ENCODE assay signal across 31 cellular contexts in the genomic region with DNA sequence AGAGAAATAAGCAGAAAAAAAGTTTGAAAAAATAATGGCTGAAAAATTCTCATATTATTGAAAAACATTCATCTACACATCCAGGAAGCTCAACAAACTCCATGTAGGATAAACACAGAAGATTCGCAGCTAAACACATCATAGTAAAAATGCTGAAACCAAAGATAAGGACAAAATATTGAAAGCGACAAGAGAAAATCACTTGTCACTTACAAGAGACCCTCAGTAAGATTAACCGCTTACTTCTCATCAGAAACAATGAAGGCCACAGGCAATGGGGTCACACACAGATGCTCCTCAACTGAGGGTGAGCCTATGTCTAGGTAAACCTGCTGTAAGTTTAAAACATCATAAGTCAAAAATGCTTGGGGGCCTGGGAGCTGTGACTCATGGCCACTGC. TPM values are rescaled to one million over a fixed set of nuclear protein-coding genes. Genes with fewer than 3 reads are reported as not detected.
DNase-seq lines count a peak whose midpoint lies in the region; ATAC-seq, FAIRE-seq and TF ChIP-seq lines count a peak whose summit lies in the region.
"Had no signal": no experiment of that assay in that cellular context is flagged by ENCODE, and none has a peak within 500 bp of the region (broad histone marks: within the 10 kb centered on the region; RNA-seq: fewer than 3 reads in every experiment).

No MANE protein-coding gene starts in this region.

- H3K4me2 ChIP-seq in HepG2 (ENCODE audit: low read depth, low read length): no peak overlapping the region
- no peak overlapping the region for H3K4me2 ChIP-seq in astrocyte (ENCODE audit: low read length)

- TF ChIP-seq RAD21 in HepG2 (CRISPR knock-in tag; IDR thresholded peaks at IDR 0.05): no peak

- H2AFZ ChIP-seq in HepG2 (ENCODE audit: low read length): no peak overlapping the region
- H2AFZ ChIP-seq in astrocyte (ENCODE audit: low read depth, low read length): no peak overlapping the region

- TF ChIP-seq CTCF in HepG2 (CRISPR knock-in tag; IDR thresholded peaks at IDR 0.05): no peak
- TF ChIP-seq CTCF in right lobe of liver (IDR thresholded peaks at IDR 0.05): no peak
- no peak for TF ChIP-seq CTCF in astrocyte (IDR thresholded peaks at IDR 0.05; ENCODE audit: insufficient read depth, low read depth, low read length)

- no peaks in the 10 kb centered on the region for H3K4me1 Mint-ChIP-seq in astrocyte (ENCODE audit: low read depth, unreplicated experiment)
- H3K4me1 Mint-ChIP-seq: memory B cell, nephron had no signal

- peaks cover 18% of the 10 kb centered on the region for H3K9me3 Mint-ChIP-seq in astrocyte (ENCODE audit: unreplicated experiment)

- H3K36me3 Mint-ChIP-seq in astrocyte (ENCODE audit: low read depth, unreplicated experiment): peaks cover 27% of the 10 kb centered on the region

- WGBS in HepG2 (ENCODE audit: low lambda C conversion rate): 98% methylated on average over 3 of the region's 3 CpGs
- 100% methylated on average over 3 of the region's 3 CpGs for WGBS in right lobe of liver (ENCODE audit: insufficient coverage, low coverage, low lambda C conversion rate, missing lambda C conversion rate)

- no peak overlapping the region for H3K27ac Mint-ChIP-seq in astrocyte (ENCODE audit: unreplicated experiment)
- H3K27ac Mint-ChIP-seq: activated naive CD8-positive, alpha-beta T cell treated with anti-CD3 and anti-CD28 coated beads, Interleukin-2, amount 10 ng/mL, durations not matched to agents 7 days and 5 days; activated T-helper 2 cell treated with anti-CD3 and anti-CD28 coated beads, Interferon-gamma antibody, Interleukin-2, Interleukin-4, amounts not matched to agents 10 μg/mL and 5 μg/mL and 100 μg/mL, durations not matched to agents 14 hours and 24 hours and 36 hours; memory B cell; nephron had no signal

- H3K4me1 ChIP-seq in HepG2 (ENCODE audit: insufficient read depth, low read length) (peaks cover 2% of the 10 kb centered on the region), right lobe of liver (no peaks in the 10 kb centered on the region), astrocyte (ENCODE audit: insufficient read depth, low read length) (no peaks in the 10 kb centered on the region)
- H3K4me1 ChIP-seq: ascending aorta, psoas muscle, SJSA1, stomach, vagina had no signal

- CTCF ChIA-PET in HepG2 (lab: Yijun Ruan, JAX; ENCODE audit: low intra/inter-chr PET ratio, low total read pairs): no interaction called here

- H3K79me2 ChIP-seq in HepG2 (ENCODE audit: insufficient read depth, low read length) (peaks cover 7% of the 10 kb centered on the region), astrocyte (ENCODE audit: insufficient read depth, low read length) (peaks cover 6% of the 10 kb centered on the region)

- no peak overlapping the region for H3K4me3 Mint-ChIP-seq in astrocyte (ENCODE audit: unreplicated experiment)
- H3K4me3 Mint-ChIP-seq: activated naive CD8-positive, alpha-beta T cell treated with anti-CD3 and anti-CD28 coated beads, Interleukin-2, amount 10 ng/mL, durations not matched to agents 7 days and 5 days; memory B cell; nephron had no signal

- peaks cover 14% of the 10 kb centered on the region; the same call in 1 of the 2 replicates for H3K9me3 ChIP-seq in HepG2 (ENCODE audit: low read length)
- H3K9me3 ChIP-seq in right lobe of liver: no peaks in the 10 kb centered on the region
- peaks cover 14% of the 10 kb centered on the region for H3K9me3 ChIP-seq in astrocyte (ENCODE audit: insufficient read depth, low read depth, low read length)

- in situ Hi-C loops in HepG2 (cut with HindIII; ENCODE audit: extremely low pct_ligation_motif_present, low pct_unique_long_range_greater_than_20kb): no loop called here

- ATAC-seq in HepG2: no peak
- ATAC-seq in right lobe of liver: no peak
- ATAC-seq: activated CD4-positive, CD25-positive, alpha-beta regulatory T cell treated with anti-CD3 and anti-CD28 coated beads, Interleukin-2, amount 50 U/mL, for 24 hours; esophagus mucosa; left lung; psoas muscle had no signal

- intact Hi-C loops in HepG2 (cut with micrococcal nuclease; ENCODE audit: unreplicated experiment): no loop called here
- intact Hi-C loops in right lobe of liver (cut with DNase I): no loop called here

- no peak for TF ChIP-seq POLR2A in HepG2 (IDR thresholded peaks at IDR 0.05; ENCODE audit: insufficient read depth in 1 of 2, low read depth in 2 of 2, low read length in 2 of 2)
- TF ChIP-seq POLR2A in right lobe of liver (IDR thresholded peaks at IDR 0.05): no peak

- H3K36me3 ChIP-seq in HepG2 (replicated peaks in 1 of 2; ENCODE audit: control insufficient read depth in 1 of 2, insufficient read depth in 2 of 2, low read length in 2 of 2) (peaks cover 16 to 42% of the 10 kb centered on the region in 2 experiments; a peak in 4 of 5 replicates), right lobe of liver (no peaks in the 10 kb centered on the region), astrocyte (ENCODE audit: insufficient read depth, low read length) (peaks cover 3% of the 10 kb centered on the region)

- BruUV-seq in HepG2 (replicated peaks; lab: Mats Ljungman, UMichigan): no TSS peak

- TF ChIP-seq EP300 in HepG2 (IDR thresholded peaks at IDR 0.05; ENCODE audit: low read depth in 2 of 2, low read length in 2 of 2) (no peak), HepG2 (CRISPR knock-in tag; IDR thresholded peaks at IDR 0.05; ENCODE audit: borderline replicate concordance) (no peak)

- H4K20me1 ChIP-seq in HepG2 (ENCODE audit: insufficient read depth, low read length): no peaks in the 10 kb centered on the region
- H4K20me1 ChIP-seq in astrocyte (ENCODE audit: insufficient read depth, low read length): no peaks in the 10 kb centered on the region

- peaks cover 1% of the 10 kb centered on the region for H3K27me3 Mint-ChIP-seq in astrocyte (ENCODE audit: low read depth, unreplicated experiment)
- H3K27me3 Mint-ChIP-seq: activated naive CD8-positive, alpha-beta T cell treated with anti-CD3 and anti-CD28 coated beads, Interleukin-2, amount 10 ng/mL, durations not matched to agents 7 days and 5 days; memory B cell had no signal

- H3K27ac ChIP-seq in HepG2 (ENCODE audit: extremely low read length, insufficient read depth, low read length): no peak overlapping the region
- H3K27ac ChIP-seq in right lobe of liver: no peak overlapping the region
- no peak overlapping the region for H3K27ac ChIP-seq in astrocyte (ENCODE audit: low read depth, low read length)
- H3K27ac ChIP-seq: ascending aorta, left lung, psoas muscle, SJSA1, stomach, vagina had no signal

- FAIRE-seq in HepG2 (lab: Jason Lieb, UNC) (no peak), astrocyte (lab: Jason Lieb, UNC) (no peak)

- H3K9ac ChIP-seq in HepG2 (ENCODE audit: insufficient read depth, low read depth, low read length) (no peak overlapping the region), astrocyte (ENCODE audit: low read length) (no peak overlapping the region)

- H3K27me3 ChIP-seq in HepG2 (ENCODE audit: control insufficient read depth in 1 of 2, insufficient read depth in 2 of 2, low read length in 2 of 2): no peaks in the 10 kb centered on the region
- no peaks in the 10 kb centered on the region for H3K27me3 ChIP-seq in right lobe of liver
- H3K27me3 ChIP-seq in astrocyte (ENCODE audit: insufficient read depth, low read length): no peaks in the 10 kb centered on the region
- H3K27me3 ChIP-seq: ascending aorta, left lung, SJSA1, stomach, vagina had no signal

- POLR2A ChIA-PET in HepG2 (lab: Yijun Ruan, JAX): no interaction called here

- H3K4me3 ChIP-seq in HepG2 (replicated peaks in 1 of 3; ENCODE audit: insufficient read depth in 1 of 3, low read depth in 2 of 3, low read length in 3 of 3) (no peak overlapping the region), right lobe of liver (no peak overlapping the region), astrocyte (ENCODE audit: insufficient read depth, low read depth, low read length) (no peak overlapping the region)
- H3K4me3 ChIP-seq: ascending aorta, left lung, psoas muscle, SJSA1, stomach, vagina had no signal

- DNase-seq in HepG2 (ENCODE audit: low spot score): no peak
- DNase-seq in right lobe of liver: no peak
- peak; percentile 26 for DNase-seq in M059J (ENCODE audit: low read depth)
- DNase-seq in astrocyte (ENCODE audit: low read depth): peak; percentile 6
- DNase-seq in NCI-H69 (lab: John Stamatoyannopoulos, UW): no peak
- DNase-seq in NCI-H2081 (lab: John Stamatoyannopoulos, UW): no peak
- DNase-seq in AG08395 (ENCODE audit: low spot score): no peak
- DNase-seq: activated CD4-positive, alpha-beta T cell treated with anti-CD3 and anti-CD28 coated beads, Interleukin-2, amount 50 U/mL, for 48 hours; activated naive CD8-positive, alpha-beta T cell treated with anti-CD3 and anti-CD28 coated beads, Interleukin-2, amount 10 ng/mL, durations not matched to agents 7 days and 5 days; C1 segment of cervical spinal cord; caudate nucleus; COR-L47; foreskin fibroblast; GDM1; islet precursor cell; left lung; NCI-H1436; NCI-H774; psoas muscle; RPMI8226; stimulated activated CD4-positive, alpha-beta T cell treated with anti-CD3 and anti-CD28 coated beads, Interleukin-4, amount 100 ng/mL, for 1 hour; T-helper 1 cell had no signal

RNA-seq across cellular contexts. Expression of a gene that starts 38.1 kb away (rescaled TPM):
- total RNA-seq in HepG2 (2016; rRNA removed; fragmentation: Illumina TruSeq; extraction: Trizol): 0.66 and 1.2 TPM in 2 replicates
- total RNA-seq in HepG2 (2016; cell fraction: cytosol; rRNA removed; fragmentation: Illumina TruSeq; extraction: Trizol; ENCODE audit: low read depth): 0.81 and 1.1 TPM in 2 replicates
- 0.56 and 1.0 TPM in 2 replicates for total RNA-seq in HepG2 (2016; cell fraction: insoluble cytoplasmic fraction; rRNA removed; fragmentation: Illumina TruSeq; extraction: Trizol)
- total RNA-seq in HepG2 (2016; cell fraction: membrane; rRNA removed; fragmentation: Illumina TruSeq; extraction: Trizol): 1.7 and 2.2 TPM in 2 replicates
- 0.31 TPM in 1 of 2 replicates, not detected in the other for total RNA-seq in HepG2 (2016; cell fraction: nucleus; rRNA removed; fragmentation: Illumina TruSeq; extraction: Trizol)
- 0.84 and 1.4 TPM in 2 replicates for polyA plus RNA-seq in HepG2 (2011; rRNA removed)
- polyA plus RNA-seq in HepG2 (2011; cell fraction: cytosol; rRNA removed): 2.1 and 2.5 TPM in 2 replicates
- polyA plus RNA-seq in HepG2 (2011; cell fraction: nucleus; rRNA removed): 1.2 and 1.8 TPM in 2 replicates
- 0.23 and 0.79 TPM in 2 replicates for polyA plus RNA-seq in HepG2 (2012)
- polyA plus RNA-seq in HepG2 (2016; cell fraction: cytosol; fragmentation: Illumina TruSeq; extraction: Trizol; ENCODE audit: low read depth): 1.1 and 1.2 TPM in 2 replicates
- 0.69 and 0.92 TPM in 2 replicates for polyA plus RNA-seq in HepG2 (2016; cell fraction: insoluble cytoplasmic fraction; fragmentation: Illumina TruSeq; extraction: Trizol; ENCODE audit: low read depth)
- polyA plus RNA-seq in HepG2 (2016; cell fraction: membrane; fragmentation: Illumina TruSeq; extraction: Trizol; ENCODE audit: low read depth): 2.1 TPM in 2 replicates
- polyA plus RNA-seq in HepG2 (2016; cell fraction: nucleus; fragmentation: Illumina TruSeq; extraction: Trizol; ENCODE audit: insufficient read depth, low read depth): 1.2 and 1.3 TPM in 2 replicates
- 2.5 and 12.3 TPM in 2 replicates for polyA minus RNA-seq in HepG2 (2011; rRNA and poly(A)+ RNA removed; ENCODE audit: low replicate concordance)
- polyA minus RNA-seq in HepG2 (2011; cell fraction: cytosol; rRNA and poly(A)+ RNA removed): 2.9 and 4.6 TPM in 2 replicates
- 0.87 and 1.4 TPM in 2 replicates for polyA minus RNA-seq in HepG2 (2011; cell fraction: nucleus; rRNA and poly(A)+ RNA removed)
- total RNA-seq in right lobe of liver: 10 to 100 TPM in 1 of 6 experiments, 1 to 10 TPM in 5; 2.3 to 18.6 (median 5.9) TPM
- total RNA-seq in M059J (2014; rRNA removed; shearing (Covaris generic)): 37.6 and 42.7 TPM in 2 replicates
- 28.3 and 36.7 TPM in 2 replicates for total RNA-seq in astrocyte

Comparison
In these comparisons a context has a peak if more than half of its experiments do, and no peak if none do; other contexts are left out.
1. DNase-seq: peak in M059J (single experiment) and astrocyte (single experiment); none in HepG2 (single experiment), right lobe of liver (0 of 3), NCI-H69 (single experiment), NCI-H2081 (0 of 2) and AG08395 (single experiment).